ENCODE assay signal across 12 cellular contexts in genomic region chr1:203638076-203638475, GRCh38. TPM values are rescaled to one million over a fixed set of nuclear protein-coding genes. Genes with fewer than 3 reads are reported as not detected.
DNase-seq lines count a peak whose midpoint lies in the region; TF ChIP-seq lines count a peak whose summit lies in the region.
"Had no signal": no experiment of that assay in that cellular context is flagged by ENCODE, and none has a peak within 500 bp of the region (broad histone marks: within the 10 kb centered on the region; RNA-seq: fewer than 3 reads in every experiment).

No MANE protein-coding gene starts in this region.

- no peak for DNase-seq in CD8-positive, alpha-beta memory T cell
- peak; percentile 24 for DNase-seq in NCI-H2029 (lab: John Stamatoyannopoulos, UW)
- DNase-seq in cerebellar cortex (ENCODE audit: low spot score), result peak; percentile 83
- no peak for DNase-seq in stimulated activated CD4-positive, alpha-beta T cell treated with anti-CD3 and anti-CD28 coated beads, Interleukin-2, amount 100 ng/mL, for 24 hours
- no peak for DNase-seq in HUDEP-2 (lab: John Stamatoyannopoulos, UW; ENCODE audit: unreplicated experiment in 76 of 76)
- no peak for DNase-seq in MG63
- no peak for DNase-seq in islet precursor cell
- DNase-seq: activated CD8-positive, alpha-beta memory T cell treated with anti-CD3 and anti-CD28 coated beads, Interleukin-2, amount 50 U/mL, for 48 hours; NCI-H1436 treated with DMSO at 0.1 percent for 48 hours; T-helper 9 cell had no signal

- peak overlapping the region; percentile 47 to 97 (median 83) for H3K27ac Mint-ChIP-seq in CD8-positive, alpha-beta memory T cell

- peaks cover 10% of the 10 kb centered on the region for H3K36me3 ChIP-seq in CD8-positive, alpha-beta memory T cell (ENCODE audit: insufficient read depth, low read length)
- H3K36me3 ChIP-seq in neutrophil (peaks cover 11% of the 10 kb centered on the region), MG63 (peaks cover 84% of the 10 kb centered on the region)

- H3K9me3 Mint-ChIP-seq in CD8-positive, alpha-beta memory T cell, result no peaks in the 10 kb centered on the region
- H3K9me3 Mint-ChIP-seq: neural crest cell had no signal

- POLR2A ChIA-PET in CD8-positive, alpha-beta memory T cell (lab: Charles Lee), result no interaction called here

- H3K27me3 ChIP-seq in CD8-positive, alpha-beta memory T cell (ENCODE audit: insufficient read depth, low read length, poor library complexity, severe bottlenecking), result no peaks in the 10 kb centered on the region
- H3K27me3 ChIP-seq in neutrophil (no peaks in the 10 kb centered on the region), MG63 (no peaks in the 10 kb centered on the region)

- TF ChIP-seq CTCF in neutrophil (IDR thresholded peaks at IDR 0.05), result no peak

- H3K4me1 ChIP-seq in CD8-positive, alpha-beta memory T cell (ENCODE audit: insufficient read depth, low read length), result peaks cover 41% of the 10 kb centered on the region
- H3K4me1 ChIP-seq in neutrophil (ENCODE audit: control insufficient read depth in 1 of 2, insufficient read depth in 1 of 2, low read depth in 1 of 2, low read length in 1 of 2), result peaks cover 13 to 16% of the 10 kb centered on the region in 2 experiments

- peak overlapping the region in 5 of 7 donors; percentile 25 to 79 (median 67) for H3K4me3 Mint-ChIP-seq in CD8-positive, alpha-beta memory T cell
- H3K4me3 Mint-ChIP-seq: neural crest cell had no signal

- CTCF ChIA-PET in CD8-positive, alpha-beta memory T cell (lab: Charles Lee), result interaction anchor here (0.9 kb wide), 1 partner anchor 79 kb away, joined by 3 read pairs; no protein-coding TSS in a partner anchor

- no peaks in the 10 kb centered on the region for H3K27me3 Mint-ChIP-seq in CD8-positive, alpha-beta memory T cell

- no peaks in the 10 kb centered on the region for H3K9me3 ChIP-seq in CD8-positive, alpha-beta memory T cell (ENCODE audit: low read length)
- H3K9me3 ChIP-seq in neutrophil (no peaks in the 10 kb centered on the region), MG63 (no peaks in the 10 kb centered on the region)

- peaks cover 58 to 84% (median 76%) of the 10 kb centered on the region in 3 donors for H3K4me1 Mint-ChIP-seq in CD8-positive, alpha-beta memory T cell

- peaks cover 0 to 71% (median 6%) of the 10 kb centered on the region in 3 donors for H3K36me3 Mint-ChIP-seq in CD8-positive, alpha-beta memory T cell

- H3K27ac ChIP-seq in CD8-positive, alpha-beta memory T cell (ENCODE audit: low read depth, low read length), result no peak overlapping the region
- H3K27ac ChIP-seq in neutrophil, result peak overlapping the region; percentile 68

- no peak overlapping the region for H3K4me3 ChIP-seq in CD8-positive, alpha-beta memory T cell (ENCODE audit: low read length)
- no peak overlapping the region for H3K4me3 ChIP-seq in neutrophil (ENCODE audit: low read depth in 1 of 2, low read length in 1 of 2)
- no peak overlapping the region for H3K4me3 ChIP-seq in MG63

RNA-seq across cellular contexts. Expression of gene ATP2B4, which starts 11.4 kb away (rescaled TPM):
- total RNA-seq in CD8-positive, alpha-beta memory T cell, result 10 to 100 TPM; 26.8 to 28.9 TPM
- polyA plus RNA-seq in CD8-positive, alpha-beta memory T cell, result 37.7 TPM
- total RNA-seq in MG63 (2014; rRNA removed; shearing (Covaris generic); ENCODE audit: low replicate concordance), result 37.6 and 43.6 TPM in 2 replicates

Comparison
In these comparisons a context has a peak if more than half of its experiments do, and no peak if none do; other contexts are left out.
1. DNase-seq: peak in NCI-H2029 (single experiment) and cerebellar cortex (single experiment); none in CD8-positive, alpha-beta memory T cell (0 of 5), stimulated activated CD4-positive, alpha-beta T cell treated with anti-CD3 and anti-CD28 coated beads, Interleukin-2, amount 100 ng/mL, for 24 hours (0 of 2), HUDEP-2 (0 of 76), MG63 (single experiment) and islet precursor cell (single experiment).